In the genomic region with DNA sequence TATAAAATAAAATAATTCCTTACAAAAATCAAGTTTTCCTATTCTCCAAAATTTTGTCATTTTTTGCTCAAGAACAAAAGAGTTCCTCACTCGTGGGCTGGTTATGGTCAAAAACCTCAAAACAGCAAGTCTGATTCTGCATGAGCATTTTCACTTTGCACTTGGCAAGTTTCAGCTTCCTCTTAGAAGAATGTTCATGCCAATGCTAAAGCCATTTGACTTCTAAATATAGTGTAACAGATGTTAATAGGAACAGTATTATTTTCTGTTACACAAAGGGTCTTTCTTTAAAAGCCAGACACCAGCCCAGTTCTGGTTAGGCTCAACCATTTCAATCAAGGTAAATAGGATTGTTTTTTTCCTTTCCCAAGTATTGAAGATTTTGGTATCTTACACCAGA, we compare ENCODE assay signal across 13 cellular contexts.
A peak's percentile ranks its signal among the peaks of the same experiment; 100 is the strongest.
DNase-seq lines count a peak whose midpoint lies in the region; ATAC-seq and TF ChIP-seq lines count a peak whose summit lies in the region.
"Had no signal": no experiment of that assay in that cellular context is flagged by ENCODE, and none has a peak within 500 bp of the region (broad histone marks: within the 10 kb centered on the region; RNA-seq: fewer than 3 reads in every experiment).

No MANE protein-coding gene starts in this region.

- peaks cover 3% of the 10 kb centered on the region for H3K9me3 Mint-ChIP-seq in stimulated activated effector memory CD8-positive, alpha-beta T cell treated with anti-CD3 and anti-CD28 coated beads, Interleukin-12 subunit alpha, Interleukin-12 subunit beta, amount 100 ng/mL, for 72 hours

- ATAC-seq in GM18861 (IDR thresholded peaks at IDR 0.05; ENCODE audit: unreplicated experiment) (peak; percentile 77), GM21717 (IDR thresholded peaks at IDR 0.05; ENCODE audit: unreplicated experiment) (peak; percentile 70), HG03439 (IDR thresholded peaks at IDR 0.05; ENCODE audit: unreplicated experiment) (peak; percentile 57), upper lobe of right lung (no peak)
- ATAC-seq in stimulated activated effector memory CD8-positive, alpha-beta T cell treated with anti-CD3 and anti-CD28 coated beads, Interleukin-12 subunit alpha, Interleukin-12 subunit beta, amount 100 ng/mL, for 72 hours: no peak

- no peaks in the 10 kb centered on the region for H3K4me1 Mint-ChIP-seq in stimulated activated effector memory CD8-positive, alpha-beta T cell treated with anti-CD3 and anti-CD28 coated beads, Interleukin-12 subunit alpha, Interleukin-12 subunit beta, amount 100 ng/mL, for 72 hours

- H3K36me3 Mint-ChIP-seq in stimulated activated effector memory CD8-positive, alpha-beta T cell treated with anti-CD3 and anti-CD28 coated beads, Interleukin-12 subunit alpha, Interleukin-12 subunit beta, amount 100 ng/mL, for 72 hours: no peaks in the 10 kb centered on the region

- TF ChIP-seq CTCF in left ventricle myocardium inferior (IDR thresholded peaks at IDR 0.05; ENCODE audit: borderline replicate concordance) (no peak), spleen (IDR thresholded peaks at IDR 0.05 in 8 of 11, conservative IDR thresholded peaks at IDR 0.05 in 3 of 11) (no peak), upper lobe of right lung (IDR thresholded peaks at IDR 0.05) (no peak)

- peaks cover 14% of the 10 kb centered on the region for H3K36me3 ChIP-seq in left ventricle myocardium inferior
- H3K36me3 ChIP-seq in spleen: peaks cover 0 to 9% (median 3%) of the 10 kb centered on the region in 6 donors
- peaks cover 7% of the 10 kb centered on the region for H3K36me3 ChIP-seq in upper lobe of right lung

- no peak overlapping the region for H3K27ac Mint-ChIP-seq in stimulated activated effector memory CD8-positive, alpha-beta T cell treated with anti-CD3 and anti-CD28 coated beads, Interleukin-12 subunit alpha, Interleukin-12 subunit beta, amount 100 ng/mL, for 72 hours

- H3K4me3 ChIP-seq in left ventricle myocardium inferior (no peak overlapping the region), spleen (no peak overlapping the region), upper lobe of right lung (no peak overlapping the region)
- H3K4me3 ChIP-seq: adrenal gland had no signal

- TF ChIP-seq POLR2A in spleen (IDR thresholded peaks at IDR 0.05): no peak

- no peaks in the 10 kb centered on the region for H3K27me3 ChIP-seq in left ventricle myocardium inferior (ENCODE audit: low read depth)
- no peaks in the 10 kb centered on the region for H3K27me3 ChIP-seq in spleen (replicated peaks in 1 of 7)
- H3K27me3 ChIP-seq in upper lobe of right lung: no peaks in the 10 kb centered on the region
- H3K27me3 ChIP-seq: adrenal gland had no signal

- H3K9me3 ChIP-seq in left ventricle myocardium inferior (replicated peaks) (peaks cover 6% of the 10 kb centered on the region), spleen (no peaks in the 10 kb centered on the region), upper lobe of right lung (no peaks in the 10 kb centered on the region)
- H3K9me3 ChIP-seq: adrenal gland had no signal

- intact Hi-C loops in left ventricle myocardium inferior (cut with micrococcal nuclease): no loop called here
- intact Hi-C loops in spleen (cut with DNase I; ENCODE audit: low total_unique reads): loop anchor here (10.0 kb wide), 1 partner anchor 564 kb away; no protein-coding TSS in a partner anchor
- intact Hi-C loops in upper lobe of right lung (cut with DNase I): no loop called here

- H3K4me3 Mint-ChIP-seq in stimulated activated effector memory CD8-positive, alpha-beta T cell treated with anti-CD3 and anti-CD28 coated beads, Interleukin-12 subunit alpha, Interleukin-12 subunit beta, amount 100 ng/mL, for 72 hours: no peak overlapping the region

- H3K4me1 ChIP-seq in left ventricle myocardium inferior: peaks cover 16% of the 10 kb centered on the region
- peaks cover 6 to 23% (median 11%) of the 10 kb centered on the region in 6 donors for H3K4me1 ChIP-seq in spleen
- H3K4me1 ChIP-seq in upper lobe of right lung: no peaks in the 10 kb centered on the region
- H3K4me1 ChIP-seq: adrenal gland had no signal

- 0 to 2% (median 0%) methylated on average over 1 of the region's 1 CpG for WGBS in spleen, 5 donors

- DNase-seq in left ventricle myocardium inferior: no peak
- DNase-seq in spleen: no peak
- DNase-seq in upper lobe of right lung: no peak
- no peak for DNase-seq in stimulated activated effector memory CD8-positive, alpha-beta T cell treated with anti-CD3 and anti-CD28 coated beads, Interleukin-12 subunit alpha, Interleukin-12 subunit beta, amount 100 ng/mL, for 72 hours (ENCODE audit: low spot score in 2 of 2)
- no peak for DNase-seq in NCI-H2196 treated with DMSO at 0.1 percent for 48 hours (lab: John Stamatoyannopoulos, UW; ENCODE audit: unreplicated experiment)
- DNase-seq: adrenal gland; DND-41; mesendoderm; NCI-H510A treated with DMSO at 0.1 percent for 48 hours; stimulated activated CD4-positive, alpha-beta T cell treated with anti-CD3 and anti-CD28 coated beads, Interleukin-2, amount 100 ng/mL, for 24 hours had no signal

- peak overlapping the region; percentile 61 for H3K27ac ChIP-seq in left ventricle myocardium inferior (replicated peaks)
- H3K27ac ChIP-seq in spleen: peak overlapping the region in 2 of 8 donors; percentile 13 to 37
- H3K27ac ChIP-seq in upper lobe of right lung: no peak overlapping the region
- H3K27ac ChIP-seq: adrenal gland had no signal

Comparison
In these comparisons a context has a peak if more than half of its experiments do, and no peak if none do; other contexts are left out.
1. ATAC-seq: peak in GM18861 (single experiment), GM21717 (single experiment) and HG03439 (single experiment); none in upper lobe of right lung (single experiment) and stimulated activated effector memory CD8-positive, alpha-beta T cell treated with anti-CD3 and anti-CD28 coated beads, Interleukin-12 subunit alpha, Interleukin-12 subunit beta, amount 100 ng/mL, for 72 hours (single experiment).